ENCODE assay signal across 8 cellular contexts in genomic region chrX:136577562-136577961, GRCh38. TPM values are rescaled to one million over a fixed set of nuclear protein-coding genes. Genes with fewer than 3 reads are reported as not detected.
A peak's percentile ranks its signal among the peaks of the same experiment; 100 is the strongest.
DNase-seq lines count a peak whose midpoint lies in the region; ATAC-seq and TF ChIP-seq lines count a peak whose summit lies in the region.

No MANE protein-coding gene starts in this region.

- CTCF ChIA-PET in activated B cell treated with CpG ODN at 0.5 μM for 24 hours (lab: Charles Lee) = interaction anchor here (1.4 to 2.6 kb wide), 2 partner anchors 547 to 549 kb away, joined by 3 to 11 read pairs; no protein-coding TSS in a partner anchor

- no peaks in the 10 kb centered on the region for H3K4me1 Mint-ChIP-seq in activated B cell treated with CpG ODN at 0.5 μM for 24 hours

- no peaks in the 10 kb centered on the region for H3K9me3 ChIP-seq in breast epithelium

- no peaks in the 10 kb centered on the region for H3K36me3 Mint-ChIP-seq in activated B cell treated with CpG ODN at 0.5 μM for 24 hours (ENCODE audit: low read depth)

- no peaks in the 10 kb centered on the region for H3K4me1 ChIP-seq in breast epithelium

- H3K4me3 ChIP-seq in breast epithelium = no peak overlapping the region

- H3K4me3 Mint-ChIP-seq in activated B cell treated with CpG ODN at 0.5 μM for 24 hours = no peak overlapping the region

- H3K27ac Mint-ChIP-seq in activated B cell treated with CpG ODN at 0.5 μM for 24 hours = no peak overlapping the region

- POLR2A ChIA-PET in activated B cell treated with CpG ODN at 0.5 μM for 24 hours (lab: Charles Lee) = no interaction called here

- intact Hi-C loops in activated B cell treated with CpG ODN at 0.5 μM for 24 hours (cut with micrococcal nuclease) = loop anchor here (1.0 kb wide), 1 partner anchor 549 kb away; no protein-coding TSS in a partner anchor
- intact Hi-C loops in breast epithelium (cut with DNase I; ENCODE audit: low total_unique reads) = no loop called here

- no peaks in the 10 kb centered on the region for H3K36me3 ChIP-seq in breast epithelium

- no peak overlapping the region for H3K27ac ChIP-seq in breast epithelium

- TF ChIP-seq CTCF in activated B cell treated with CpG ODN at 0.5 μM for 24 hours (IDR thresholded peaks at IDR 0.05) = no peak
- TF ChIP-seq CTCF in breast epithelium (IDR thresholded peaks at IDR 0.05) = peak in 2 of 3 donors; percentile 26 to 29

- no peaks in the 10 kb centered on the region for H3K9me3 Mint-ChIP-seq in activated B cell treated with CpG ODN at 0.5 μM for 24 hours

- ATAC-seq in HG02852 (IDR thresholded peaks at IDR 0.05; ENCODE audit: unreplicated experiment) (peak; percentile 93), activated B cell treated with CpG ODN at 0.5 μM for 24 hours (ENCODE audit: low read depth) (peak; percentile 79)

- DNase-seq in SKM-1 treated with dmso at 0.1 percent for 144 hours (lab: John Stamatoyannopoulos, UW; ENCODE audit: unreplicated experiment) (peak; percentile 23), SKM-1 (lab: John Stamatoyannopoulos, UW; ENCODE audit: unreplicated experiment) (no peak), NCI-H1694 treated with DMSO at 0.1 percent for 48 hours (lab: John Stamatoyannopoulos, UW) (peak; percentile 17), activated B cell treated with CpG ODN at 0.5 μM for 24 hours (peak; percentile 14), breast epithelium (ENCODE audit: low spot score in 2 of 2) (peak; percentile 19 to 45), kidney glomerular epithelial cell (lab: John Stamatoyannopoulos, UW) (peak; percentile 40)
- peak; percentile 37 to 54 for DNase-seq in stimulated activated CD4-positive, alpha-beta T cell treated with anti-CD3 and anti-CD28 coated beads, Interleukin-4, amount 100 ng/mL, for 48 hours (ENCODE audit: low read depth in 2 of 2)

- H3K27me3 Mint-ChIP-seq in activated B cell treated with CpG ODN at 0.5 μM for 24 hours = no peaks in the 10 kb centered on the region

- peaks cover 0 to 65% of the 10 kb centered on the region in 2 donors for H3K27me3 ChIP-seq in breast epithelium

- TF ChIP-seq POLR2A in breast epithelium (IDR thresholded peaks at IDR 0.05) = no peak

RNA-seq across cellular contexts. Expression of gene VGLL1, which starts 45.5 kb away (rescaled TPM):
- total RNA-seq in activated B cell treated with CpG ODN at 0.5 μM for 24 hours (not detected in 2 replicates), breast epithelium (1 to 10 TPM in 2 of 3 donors, not detected in 1; 2.5 to 3.9 TPM)
